In the genomic region with DNA sequence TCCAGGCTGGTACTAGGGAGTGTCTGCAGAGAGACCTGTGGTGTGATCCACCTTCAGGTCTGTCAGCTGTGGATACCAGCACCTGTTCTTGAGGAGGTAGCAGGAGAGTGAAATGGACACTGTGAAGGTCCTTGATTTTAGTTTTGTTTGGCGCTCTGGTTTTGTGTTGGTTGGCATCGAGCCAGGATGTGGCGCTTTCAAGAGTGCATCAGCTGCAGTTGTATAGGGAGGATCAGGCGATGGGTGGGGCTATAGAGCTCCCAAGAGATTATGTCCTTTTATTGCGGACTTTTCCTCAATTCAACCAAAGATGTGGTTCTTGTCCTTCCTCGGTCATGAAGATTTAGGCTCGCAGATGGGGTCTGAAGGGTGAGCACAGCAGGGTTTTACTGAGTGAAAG, we compare ENCODE assay signal across 27 cellular contexts. TPM values are rescaled to one million over a fixed set of nuclear protein-coding genes. Genes with fewer than 3 reads are reported as not detected.
A peak's percentile ranks its signal among the peaks of the same experiment; 100 is the strongest.
DNase-seq lines count a peak whose midpoint lies in the region; ATAC-seq, FAIRE-seq and TF ChIP-seq lines count a peak whose summit lies in the region.
"Had no signal": no experiment of that assay in that cellular context is flagged by ENCODE, and none has a peak within 500 bp of the region (broad histone marks: within the 10 kb centered on the region; RNA-seq: fewer than 3 reads in every experiment).

No MANE protein-coding gene starts in this region.

- no peak overlapping the region for H3K4me2 ChIP-seq in K562 (ENCODE audit: insufficient read depth, low read length)
- H3K4me2 ChIP-seq: PC-9, smooth muscle cell had no signal

- H2AFZ ChIP-seq in K562 (ENCODE audit: low read depth, low read length), result no peak overlapping the region
- H2AFZ ChIP-seq: PC-9 had no signal

- H3K27ac Mint-ChIP-seq in CD4-positive, alpha-beta memory T cell, result peak overlapping the region in 3 of 7 donors; percentile 1 to 83 (median 81)
- H3K27ac Mint-ChIP-seq: T-helper 1 cell treated with Interleukin-12 subunit alpha and Interleukin-12 subunit beta and Interleukin-4 antibody, amounts not matched to agents 30 μg/mL and 1 μg/mL, for 36 hours; type B pancreatic cell had no signal

- intact Hi-C loops in K562 (cut with micrococcal nuclease), result no loop called here
- intact Hi-C loops in CD4-positive, alpha-beta memory T cell (cut with micrococcal nuclease), result no loop called here

- POLR2A ChIA-PET in K562 (lab: Yijun Ruan, JAX), result no interaction called here
- POLR2A ChIA-PET in CD4-positive, alpha-beta memory T cell (lab: Charles Lee; ENCODE audit: partially characterized antibody), result no interaction called here

- ATAC-seq in K562, result peak; percentile 44
- no peak for ATAC-seq in GM18511 (IDR thresholded peaks at IDR 0.05; ENCODE audit: unreplicated experiment)
- ATAC-seq: lower lobe of right lung had no signal

- TF ChIP-seq CTCF in K562 (IDR thresholded peaks at IDR 0.05 in 2 of 3, conservative IDR thresholded peaks at IDR 0.05 in 1 of 3; ENCODE audit: insufficient read depth in 2 of 3, low read depth in 1 of 3, low read length in 3 of 3), result no peak

- no peaks in the 10 kb centered on the region for H4K20me1 ChIP-seq in K562 (replicated peaks; ENCODE audit: control insufficient read depth, insufficient read depth, low read length)

- H3K27me3 ChIP-seq in K562 (ENCODE audit: control insufficient read depth in 2 of 2, insufficient read depth in 2 of 2, low read length in 2 of 2), result no peaks in the 10 kb centered on the region
- H3K27me3 ChIP-seq in CD4-positive, alpha-beta memory T cell (ENCODE audit: insufficient read depth, low read length), result no peaks in the 10 kb centered on the region
- H3K27me3 ChIP-seq: stomach had no signal

- in situ Hi-C loops in K562 (cut with MboI), result no loop called here

- H3K9me3 Mint-ChIP-seq in CD4-positive, alpha-beta memory T cell, result peaks cover 8 to 49% (median 23%) of the 10 kb centered on the region in 8 donors

- H3K9me1 ChIP-seq in K562 (ENCODE audit: control insufficient read depth, insufficient read depth, low read length), result no peaks in the 10 kb centered on the region

- no peak overlapping the region for H3K4me3 ChIP-seq in K562
- H3K4me3 ChIP-seq in CD4-positive, alpha-beta memory T cell (ENCODE audit: low read length in 2 of 2), result no peak overlapping the region
- H3K4me3 ChIP-seq: lower lobe of right lung, PC-9, smooth muscle cell, stomach had no signal

- no peak for TF ChIP-seq EP300 in K562 (IDR thresholded peaks at IDR 0.05; ENCODE audit: low read length)

- no TSS peak for BruUV-seq in K562 (replicated peaks; lab: Mats Ljungman, UMichigan)

- peak; percentile 32 for DNase-seq in DMS79 treated with DMSO at 0.1 percent for 48 hours (lab: John Stamatoyannopoulos, UW)
- no peak for DNase-seq in DMS79 (lab: John Stamatoyannopoulos, UW)
- DNase-seq in NCI-H2107 treated with DMSO at 0.1 percent for 48 hours (lab: John Stamatoyannopoulos, UW; ENCODE audit: unreplicated experiment), result peak; percentile 76
- peak in 1 of 4 experiments; percentile 11 for DNase-seq in K562 (ENCODE audit: extremely low read depth in 1 of 4, low spot score in 3 of 4)
- no peak for DNase-seq in activated T-cell treated with anti-CD3 and anti-CD28 coated beads, Interleukin-2, amount 50 U/mL, for 48 hours
- DNase-seq in foreskin melanocyte, result no peak
- DNase-seq in CD4-positive, alpha-beta memory T cell, result no peak
- DNase-seq: 8988T; activated CD8-positive, alpha-beta memory T cell treated with anti-CD3 and anti-CD28 coated beads, Interleukin-2, amount 50 U/mL, for 48 hours; activated gamma-delta T cell; amygdala; GOT3; hippocampal formation; lower lobe of right lung; NCI-H1105; PC-9; stimulated activated CD4-positive, alpha-beta T cell treated with anti-CD3 and anti-CD28 coated beads, Interleukin-4, amount 100 ng/mL, for 1 hour; stomach had no signal

- 92% methylated on average over 5 of the region's 7 CpGs for WGBS in K562 (ENCODE audit: insufficient coverage, low coverage, missing lambda C conversion rate)

- H3K9me3 ChIP-seq in K562 (replicated peaks; ENCODE audit: control insufficient read depth, insufficient read depth, low read depth, low read length), result peaks cover 3% of the 10 kb centered on the region; the same call in 1 of the 2 replicates
- H3K9me3 ChIP-seq in CD4-positive, alpha-beta memory T cell (ENCODE audit: control insufficient read depth in 1 of 2, low read length in 2 of 2), result no peaks in the 10 kb centered on the region

- TF ChIP-seq RAD21 in K562 (CRISPR knock-in tag; conservative IDR thresholded peaks at IDR 0.05 in 1 of 2, IDR thresholded peaks at IDR 0.05 in 1 of 2), result no peak

- no peaks in the 10 kb centered on the region for H3K27me3 Mint-ChIP-seq in CD4-positive, alpha-beta memory T cell
- H3K27me3 Mint-ChIP-seq: type B pancreatic cell had no signal

- CTCF ChIA-PET in K562 (lab: Yijun Ruan, JAX; ENCODE audit: low intra/inter-chr PET ratio), result no interaction called here
- CTCF ChIA-PET in CD4-positive, alpha-beta memory T cell (lab: Charles Lee; ENCODE audit: partially characterized antibody), result interaction anchor here (1.0 kb wide), 1 partner anchor 27 kb away, joined by 3 read pairs; no protein-coding TSS in a partner anchor

- H3K36me3 ChIP-seq in K562 (ENCODE audit: control insufficient read depth, insufficient read depth, low read length), result no peaks in the 10 kb centered on the region
- H3K36me3 ChIP-seq in CD4-positive, alpha-beta memory T cell (ENCODE audit: insufficient read depth, low read length), result no peaks in the 10 kb centered on the region
- H3K36me3 ChIP-seq: lower lobe of right lung had no signal

- H3K9ac ChIP-seq in K562 (ENCODE audit: insufficient read depth in 1 of 2, low read depth in 2 of 2, low read length in 2 of 2), result no peak overlapping the region

- H3K4me3 Mint-ChIP-seq in CD4-positive, alpha-beta memory T cell, result peak overlapping the region in 2 of 8 donors; percentile 14 to 36
- H3K4me3 Mint-ChIP-seq: T-helper 1 cell treated with Interleukin-12 subunit alpha and Interleukin-12 subunit beta and Interleukin-4 antibody, amounts not matched to agents 30 μg/mL and 1 μg/mL, for 36 hours; type B pancreatic cell had no signal

- H3K79me2 ChIP-seq in K562 (ENCODE audit: control insufficient read depth, insufficient read depth, low read length), result peaks cover 44% of the 10 kb centered on the region

- H3K27ac ChIP-seq in K562 (ENCODE audit: extremely low read depth, low read depth, low read length), result peak overlapping the region; percentile 62; the same call in 1 of the 3 replicates
- no peak overlapping the region for H3K27ac ChIP-seq in CD4-positive, alpha-beta memory T cell (ENCODE audit: low read depth, low read length)
- H3K27ac ChIP-seq: lower lobe of right lung, PC-9, stomach, VCaP had no signal

- H3K4me1 ChIP-seq in K562 (replicated peaks in 1 of 2; ENCODE audit: control insufficient read depth in 2 of 2, insufficient read depth in 2 of 2, low read length in 2 of 2), result peaks cover 0 to 6% of the 10 kb centered on the region in 2 experiments; a peak in 3 of 5 replicates
- H3K4me1 ChIP-seq in CD4-positive, alpha-beta memory T cell (ENCODE audit: insufficient read depth, low read length), result peaks cover 20% of the 10 kb centered on the region
- H3K4me1 ChIP-seq: lower lobe of right lung, stomach had no signal

- no peak for TF ChIP-seq POLR2A in K562 (conservative IDR thresholded peaks at IDR 0.05)

- peaks cover 69 to 89% of the 10 kb centered on the region in 2 donors for H3K36me3 Mint-ChIP-seq in CD4-positive, alpha-beta memory T cell

- no peak for FAIRE-seq in K562 (lab: Jason Lieb, UNC)
- FAIRE-seq: D721Med, GM12892, HTR-8/SVneo, keratinocyte had no signal

- peaks cover 45 to 63% (median 58%) of the 10 kb centered on the region in 4 donors for H3K4me1 Mint-ChIP-seq in CD4-positive, alpha-beta memory T cell

TF ChIP-seq in K562, 482 proteins besides CTCF, POLR2A, EP300 and RAD21 (continues in another document):
- TF ChIP-seq NFIC (IDR thresholded peaks at IDR 0.05), result peak; percentile 92
- TF ChIP-seq, protein P1, sequence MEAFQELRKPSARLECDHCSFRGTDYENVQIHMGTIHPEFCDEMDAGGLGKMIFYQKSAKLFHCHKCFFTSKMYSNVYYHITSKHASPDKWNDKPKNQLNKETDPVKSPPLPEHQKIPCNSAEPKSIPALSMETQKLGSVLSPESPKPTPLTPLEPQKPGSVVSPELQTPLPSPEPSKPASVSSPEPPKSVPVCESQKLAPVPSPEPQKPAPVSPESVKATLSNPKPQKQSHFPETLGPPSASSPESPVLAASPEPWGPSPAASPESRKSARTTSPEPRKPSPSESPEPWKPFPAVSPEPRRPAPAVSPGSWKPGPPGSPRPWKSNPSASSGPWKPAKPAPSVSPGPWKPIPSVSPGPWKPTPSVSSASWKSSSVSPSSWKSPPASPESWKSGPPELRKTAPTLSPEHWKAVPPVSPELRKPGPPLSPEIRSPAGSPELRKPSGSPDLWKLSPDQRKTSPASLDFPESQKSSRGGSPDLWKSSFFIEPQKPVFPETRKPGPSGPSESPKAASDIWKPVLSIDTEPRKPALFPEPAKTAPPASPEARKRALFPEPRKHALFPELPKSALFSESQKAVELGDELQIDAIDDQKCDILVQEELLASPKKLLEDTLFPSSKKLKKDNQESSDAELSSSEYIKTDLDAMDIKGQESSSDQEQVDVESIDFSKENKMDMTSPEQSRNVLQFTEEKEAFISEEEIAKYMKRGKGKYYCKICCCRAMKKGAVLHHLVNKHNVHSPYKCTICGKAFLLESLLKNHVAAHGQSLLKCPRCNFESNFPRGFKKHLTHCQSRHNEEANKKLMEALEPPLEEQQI (IDR thresholded peaks at IDR 0.05), result 0 out of 2 replicates have a peak, but pooled peaks have one; percentile 7
- no peak for TF ChIP-seq ZNF431 (CRISPR knock-in tag; IDR thresholded peaks at IDR 0.05)

RNA-seq across cellular contexts. Expression of a gene that starts 37.5 kb away (rescaled TPM):
- total RNA-seq in K562 (2011; cell fraction: chromatin; rRNA removed; ENCODE audit: low replicate concordance), result 34.4 and 95.3 TPM in 2 replicates
- total RNA-seq in K562 (2011; cell fraction: nucleolus; rRNA removed), result 38.0 and 44.5 TPM in 2 replicates
- 59.2 and 86.5 TPM in 2 replicates for total RNA-seq in K562 (2011; cell fraction: nucleoplasm; rRNA removed)
- total RNA-seq in K562 (2014; rRNA removed), result 16.7 and 20.6 TPM in 2 replicates
- total RNA-seq in K562 (2014; rRNA removed; fragmentation: Illumina TruSeq; extraction: Trizol), result 40.1 and 42.6 TPM in 2 replicates
- total RNA-seq in K562 (2015; rRNA removed; fragmentation: Illumina TruSeq; extraction: Trizol), result 36.5 and 37.7 TPM in 2 replicates
- 34.8 and 35.5 TPM in 2 replicates for total RNA-seq in K562 (2021)
- polyA plus RNA-seq in K562 (2011; rRNA removed), result 34.2 and 37.8 TPM in 2 replicates
- 7.7 and 16.7 TPM in 2 replicates for polyA plus RNA-seq in K562 (2011; cell fraction: cytosol; rRNA removed)
- polyA plus RNA-seq in K562 (2011; cell fraction: nucleus; rRNA removed), result 18.3 and 28.9 TPM in 2 replicates
- polyA plus RNA-seq in K562 (2012), result 13.0 and 15.7 TPM in 2 replicates
- polyA plus RNA-seq in K562 (2014; fragmentation: Illumina TruSeq; extraction: Trizol), result 20.6 and 23.1 TPM in 2 replicates
- 10 to 100 TPM; 14.5 to 18.2 TPM for polyA plus RNA-seq in K562 (2014; fragmentation: Nextera tagmentation; extraction: Ambion mirVana)
- polyA plus RNA-seq in K562 (2014; rRNA removed), result 12.5 and 13.7 TPM in 2 replicates
- 118 and 121 TPM in 2 replicates for polyA minus RNA-seq in K562 (2011; rRNA and poly(A)+ RNA removed)
- 26.0 and 45.5 TPM in 2 replicates for polyA minus RNA-seq in K562 (2011; cell fraction: cytosol; rRNA and poly(A)+ RNA removed)
- 28.3 and 51.6 TPM in 2 replicates for polyA minus RNA-seq in K562 (2011; cell fraction: nucleus; rRNA and poly(A)+ RNA removed)
- 100 to 1,000 TPM; 101 to 102 TPM for total RNA-seq in CD4-positive, alpha-beta memory T cell
- 1 to 10 TPM; 5.9 to 8.1 TPM for polyA plus RNA-seq in CD4-positive, alpha-beta memory T cell

Comparison
In these comparisons a context has a peak if more than half of its experiments do, and no peak if none do; other contexts are left out.
1. DNase-seq: peak in DMS79 treated with DMSO at 0.1 percent for 48 hours (single experiment) and NCI-H2107 treated with DMSO at 0.1 percent for 48 hours (single experiment); none in DMS79 (single experiment), activated T-cell treated with anti-CD3 and anti-CD28 coated beads, Interleukin-2, amount 50 U/mL, for 48 hours (0 of 2), foreskin melanocyte (single experiment) and CD4-positive, alpha-beta memory T cell (0 of 5).